In genomic region chr4:2285665-2286381, GRCh38 we compare ENCODE assay signal across 15 cellular contexts. TPM values are rescaled to one million over a fixed set of nuclear protein-coding genes. Genes with fewer than 3 reads are reported as not detected.
DNase-seq lines count a peak whose midpoint lies in the region; ATAC-seq and TF ChIP-seq lines count a peak whose summit lies in the region.
"Had no signal": no experiment of that assay in that cellular context is flagged by ENCODE, and none has a peak within 500 bp of the region (broad histone marks: within the 10 kb centered on the region; RNA-seq: fewer than 3 reads in every experiment).

No MANE protein-coding gene starts in this region.

- no peak overlapping the region for H4K5ac ChIP-seq in IMR-90 (ENCODE audit: low read depth, low read length)

- CTCF ChIA-PET in CD4-positive, alpha-beta T cell (lab: Charles Lee): interaction anchor here (1.4 kb wide), 1 partner anchor 127 kb away, joined by 5 read pairs; no protein-coding TSS in a partner anchor
- CTCF ChIA-PET in IMR-90 (lab: Yijun Ruan, JAX): no interaction called here

- POLR2A ChIA-PET in CD4-positive, alpha-beta T cell (lab: Charles Lee): interaction anchor here (1.8 kb wide), 1 partner anchor 24 kb away, joined by 8 read pairs; the partner anchor contains the start of gene MXD4
- POLR2A ChIA-PET in IMR-90 (lab: Charles Lee; ENCODE audit: unreplicated experiment): no interaction called here

- H3K27ac ChIP-seq in CD4-positive, alpha-beta T cell (ENCODE audit: low read depth, low read length): no peak overlapping the region
- H3K27ac ChIP-seq in IMR-90 (ENCODE audit: insufficient read depth, low read length) (no peak overlapping the region), neuronal stem cell (replicated peaks; ENCODE audit: low read length) (no peak overlapping the region)
- H3K27ac ChIP-seq: gastrocnemius medialis, ovary, SK-N-MC had no signal

- no peak for TF ChIP-seq CTCF in CD4-positive, alpha-beta T cell (IDR thresholded peaks at IDR 0.05)
- TF ChIP-seq CTCF in IMR-90 (conservative IDR thresholded peaks at IDR 0.05; ENCODE audit: low read depth, low read length) (no peak), glutamatergic neuron (IDR thresholded peaks at IDR 0.05; ENCODE audit: partially characterized antibody, unreplicated experiment) (no peak)

- H3K18ac ChIP-seq in IMR-90 (ENCODE audit: low read depth, low read length) (no peak overlapping the region), neuronal stem cell (ENCODE audit: low read length) (peak overlapping the region; percentile 84)

- H2BK15ac ChIP-seq in IMR-90 (ENCODE audit: low read depth, low read length): no peak overlapping the region
- H2BK15ac ChIP-seq in neuronal stem cell (ENCODE audit: low read length): no peak overlapping the region

- no peak for TF ChIP-seq POLR2A in IMR-90 (IDR thresholded peaks at IDR 0.05; ENCODE audit: low read depth, low read length)

- H2AFZ ChIP-seq in IMR-90 (replicated peaks; ENCODE audit: low read length, poor library complexity) (peak overlapping the region; percentile 83), neuronal stem cell (ENCODE audit: low read length) (no peak overlapping the region)

- peaks cover 2% of the 10 kb centered on the region; the same call in 1 of the 2 replicates for H3K4me1 ChIP-seq in IMR-90 (ENCODE audit: control insufficient read depth, insufficient read depth, low read length)
- H3K4me1 ChIP-seq in neuronal stem cell (ENCODE audit: control insufficient read depth in 2 of 2, insufficient read depth in 1 of 2, low read depth in 1 of 2, low read length in 2 of 2): peaks cover 0 to 22% of the 10 kb centered on the region in 2 donors
- H3K4me1 ChIP-seq in HAP-1: no peaks in the 10 kb centered on the region
- H3K4me1 ChIP-seq: gastrocnemius medialis had no signal

- peak overlapping the region; percentile 59 for H3K4ac ChIP-seq in IMR-90 (ENCODE audit: low read depth, low read length)
- H3K4ac ChIP-seq in neuronal stem cell (ENCODE audit: low read length): no peak overlapping the region

- H3K23ac ChIP-seq in IMR-90 (ENCODE audit: low read depth, low read length): no peak overlapping the region
- peak overlapping the region; percentile 6 for H3K23ac ChIP-seq in neuronal stem cell (ENCODE audit: low read depth, low read length, poor library complexity)

- BruUV-seq in IMR-90 (replicated peaks; lab: Mats Ljungman, UMichigan): no TSS peak

- H4K91ac ChIP-seq in IMR-90 (ENCODE audit: insufficient read depth, low read depth, low read length): no peak overlapping the region
- H4K91ac ChIP-seq in neuronal stem cell (ENCODE audit: low read depth, low read length, poor library complexity): no peak overlapping the region

- no peaks in the 10 kb centered on the region for H3K27me3 ChIP-seq in CD4-positive, alpha-beta T cell (ENCODE audit: control insufficient read depth, insufficient read depth, low read length)
- 0 out of 2 replicates have a peak, but pooled peaks cover 2% of the 10 kb centered on the region for H3K27me3 ChIP-seq in IMR-90 (ENCODE audit: control insufficient read depth, insufficient read depth, low read length)
- peaks cover 0 to 24% (median 0%) of the 10 kb centered on the region in 3 experiments for H3K27me3 ChIP-seq in neuronal stem cell (ENCODE audit: control insufficient read depth in 3 of 3, insufficient read depth in 3 of 3, low read depth in 1 of 3, low read length in 3 of 3)
- H3K27me3 ChIP-seq in HAP-1 (ENCODE audit: low read depth): no peaks in the 10 kb centered on the region
- H3K27me3 ChIP-seq: gastrocnemius medialis, ovary had no signal

- dilution Hi-C loops in IMR-90 (cut with HindIII; ENCODE audit: low sequenced_read_pairs, unreplicated experiment): no loop called here

- 0 out of 2 replicates have a peak overlapping the region, but pooled peaks have one; percentile 37 for H3K14ac ChIP-seq in IMR-90 (replicated peaks; ENCODE audit: low read depth, low read length)
- peak overlapping the region; percentile 75 for H3K14ac ChIP-seq in neuronal stem cell (ENCODE audit: low read length)

- no peak overlapping the region for H3K9ac ChIP-seq in IMR-90 (ENCODE audit: low read depth, low read length)
- H3K9ac ChIP-seq in neuronal stem cell (ENCODE audit: low read depth, low read length, poor library complexity): peak overlapping the region; percentile 55

- no peak for ATAC-seq in CD4-positive, alpha-beta T cell (ENCODE audit: poor library complexity)
- ATAC-seq in IMR-90 (ENCODE audit: low read depth): no peak
- ATAC-seq in activated T-helper 17 cell treated with anti-CD3 and anti-CD28 coated beads, Interleukin-2, amount 50 U/mL, for 72 hours (replicated peaks): no peak
- ATAC-seq in GM19397 (IDR thresholded peaks at IDR 0.05; ENCODE audit: unreplicated experiment): no peak
- ATAC-seq: activated naive CD8-positive, alpha-beta T cell treated with anti-CD3 and anti-CD28 coated beads, Interleukin-2, amount 50 U/mL, for 24 hours; gastrocnemius medialis had no signal

- no peak overlapping the region for H3K4me3 Mint-ChIP-seq in CD4-positive, alpha-beta T cell
- H3K4me3 Mint-ChIP-seq in glutamatergic neuron (ENCODE audit: unreplicated experiment): no peak overlapping the region
- H3K4me3 Mint-ChIP-seq in activated T-helper 17 cell treated with anti-CD3 and anti-CD28 coated beads, Interleukin-2, amount 50 U/mL, for 72 hours: no peak overlapping the region
- H3K4me3 Mint-ChIP-seq: activated naive CD8-positive, alpha-beta T cell treated with anti-CD3 and anti-CD28 coated beads, Interleukin-2, amount 50 U/mL, for 24 hours; CD4-positive, CD25-positive, alpha-beta regulatory T cell; mesothelial cell of epicardium had no signal

- no peak overlapping the region for H2BK5ac ChIP-seq in IMR-90 (ENCODE audit: low read depth, low read length, poor library complexity, severe bottlenecking)
- H2BK5ac ChIP-seq in neuronal stem cell (ENCODE audit: low read length): peak overlapping the region; percentile 21

- H2BK12ac ChIP-seq in neuronal stem cell (ENCODE audit: low read length): peak overlapping the region; percentile 43

- H3K4me3 ChIP-seq in IMR-90 (ENCODE audit: insufficient read depth, low read depth, low read length) (no peak overlapping the region), neuronal stem cell (ENCODE audit: low read length in 2 of 2) (no peak overlapping the region), HAP-1 (no peak overlapping the region)
- H3K4me3 ChIP-seq: gastrocnemius medialis, ovary, SK-N-MC had no signal

- no peaks in the 10 kb centered on the region for H4K20me1 ChIP-seq in IMR-90 (ENCODE audit: insufficient read depth, low read length)

- H2BK120ac ChIP-seq in IMR-90 (ENCODE audit: low read depth, low read length) (peak overlapping the region; percentile 75; the same call in 1 of the 2 replicates), neuronal stem cell (ENCODE audit: low read depth, low read length) (no peak overlapping the region)

- H2BK20ac ChIP-seq in IMR-90 (ENCODE audit: low read depth, low read length): no peak overlapping the region

- TF ChIP-seq RAD21 in IMR-90 (IDR thresholded peaks at IDR 0.05; ENCODE audit: low read length): no peak

- H3K27ac Mint-ChIP-seq in CD4-positive, alpha-beta T cell: peak overlapping the region; percentile 95
- H3K27ac Mint-ChIP-seq in glutamatergic neuron (ENCODE audit: unreplicated experiment): no peak overlapping the region
- no peak overlapping the region for H3K27ac Mint-ChIP-seq in activated T-helper 17 cell treated with anti-CD3 and anti-CD28 coated beads, Interleukin-2, amount 50 U/mL, for 72 hours
- H3K27ac Mint-ChIP-seq: activated naive CD8-positive, alpha-beta T cell treated with anti-CD3 and anti-CD28 coated beads, Interleukin-2, amount 50 U/mL, for 24 hours; mesothelial cell of epicardium had no signal

- DNase-seq in CD4-positive, alpha-beta T cell: peak in 1 of 10 experiments; percentile 2
- DNase-seq in IMR-90 (no peak), glutamatergic neuron (peak; percentile 58), neuronal stem cell (ENCODE audit: low spot score) (no peak), HAP-1 (ENCODE audit: low spot score in 2 of 2) (no peak), kidney glomerular epithelial cell (lab: John Stamatoyannopoulos, UW) (no peak)
- DNase-seq: activated naive CD8-positive, alpha-beta T cell treated with anti-CD3 and anti-CD28 coated beads, Interleukin-2, amount 50 U/mL, for 24 hours; CD4-positive, CD25-positive, alpha-beta regulatory T cell; gastrocnemius medialis; KG1 had no signal

- in situ Hi-C loops in IMR-90 (cut with MboI; ENCODE audit: low sequenced_read_pairs) (no loop called here), HAP-1 (cut with MboI; ENCODE audit: low sequenced_read_pairs) (no loop called here)

- H2AK5ac ChIP-seq in IMR-90 (ENCODE audit: low read depth, low read length) (no peak overlapping the region), neuronal stem cell (ENCODE audit: low read depth, low read length) (no peak overlapping the region)

- peaks cover 2% of the 10 kb centered on the region for H3K36me3 Mint-ChIP-seq in CD4-positive, alpha-beta T cell (ENCODE audit: low read depth)
- no peaks in the 10 kb centered on the region for H3K36me3 Mint-ChIP-seq in glutamatergic neuron (ENCODE audit: unreplicated experiment)
- no peaks in the 10 kb centered on the region for H3K36me3 Mint-ChIP-seq in activated T-helper 17 cell treated with anti-CD3 and anti-CD28 coated beads, Interleukin-2, amount 50 U/mL, for 72 hours (ENCODE audit: low read depth)
- H3K36me3 Mint-ChIP-seq: mesothelial cell of epicardium had no signal

- H2AK9ac ChIP-seq in IMR-90 (replicated peaks; ENCODE audit: low read depth, low read length, poor library complexity): peak overlapping the region; percentile 84

- no peak overlapping the region for H3K4me2 ChIP-seq in IMR-90 (ENCODE audit: low read depth, low read length)
- H3K4me2 ChIP-seq in neuronal stem cell (ENCODE audit: insufficient read depth, low read length, poor library complexity, severe bottlenecking): no peak overlapping the region

- H3K4me1 Mint-ChIP-seq in CD4-positive, alpha-beta T cell (ENCODE audit: low read depth): peaks cover 39% of the 10 kb centered on the region
- H3K4me1 Mint-ChIP-seq in glutamatergic neuron (ENCODE audit: low read depth, unreplicated experiment): peaks cover 12% of the 10 kb centered on the region
- peaks cover 31% of the 10 kb centered on the region for H3K4me1 Mint-ChIP-seq in activated T-helper 17 cell treated with anti-CD3 and anti-CD28 coated beads, Interleukin-2, amount 50 U/mL, for 72 hours

- 71% methylated on average over 7 of the region's 26 CpGs; no CpG with 5 or more reads in 1 of the 2 experiments for WGBS in IMR-90 (ENCODE audit: extremely low coverage in 2 of 2, insufficient read length in 1 of 2), 2 experiments
- no CpG with 5 or more reads among the region's 26 CpGs for WGBS in neuronal stem cell (ENCODE audit: extremely low coverage in 2 of 2, insufficient read length in 2 of 2, insufficient replicate concordance in 1 of 2), 2 donors

- H3K36me3 ChIP-seq in IMR-90 (ENCODE audit: control insufficient read depth, insufficient read depth, low read length) (no peaks in the 10 kb centered on the region), neuronal stem cell (replicated peaks in 1 of 2; ENCODE audit: control insufficient read depth in 2 of 2, insufficient read depth in 2 of 2, low read length in 2 of 2) (no peaks in the 10 kb centered on the region), HAP-1 (replicated peaks) (no peaks in the 10 kb centered on the region)
- H3K36me3 ChIP-seq: gastrocnemius medialis, ovary had no signal

- intact Hi-C loops in CD4-positive, alpha-beta T cell (cut with DNase I, micrococcal nuclease): no loop called here
- intact Hi-C loops in IMR-90 (cut with micrococcal nuclease): no loop called here

- H3K56ac ChIP-seq in IMR-90 (ENCODE audit: extremely low read depth, insufficient read depth, low read length): no peak overlapping the region

- no peaks in the 10 kb centered on the region for H3K9me3 ChIP-seq in CD4-positive, alpha-beta T cell (ENCODE audit: control insufficient read depth, low read length)
- H3K9me3 ChIP-seq in IMR-90 (ENCODE audit: control insufficient read depth, insufficient read depth, low read length) (no peaks in the 10 kb centered on the region), neuronal stem cell (replicated peaks in 1 of 2; ENCODE audit: control insufficient read depth in 2 of 2, insufficient read depth in 1 of 2, low read depth in 1 of 2, low read length in 2 of 2) (no peaks in the 10 kb centered on the region), HAP-1 (no peaks in the 10 kb centered on the region)
- H3K9me3 ChIP-seq: gastrocnemius medialis, ovary had no signal

- H3K79me1 ChIP-seq in IMR-90 (ENCODE audit: low read depth in 1 of 2, low read length in 2 of 2) (no peaks in the 10 kb centered on the region), neuronal stem cell (ENCODE audit: low read depth, low read length) (peaks cover 2% of the 10 kb centered on the region)

- H4K8ac ChIP-seq in IMR-90 (ENCODE audit: low read depth in 2 of 2, low read length in 2 of 2): 0 out of 4 replicates have a peak overlapping the region, but pooled peaks of 1 of the 2 experiments have one; percentile 35
- no peak overlapping the region for H4K8ac ChIP-seq in neuronal stem cell (ENCODE audit: low read depth, low read length)

- H3K9me3 Mint-ChIP-seq in CD4-positive, alpha-beta T cell: no peaks in the 10 kb centered on the region
- peaks cover 2% of the 10 kb centered on the region for H3K9me3 Mint-ChIP-seq in glutamatergic neuron (ENCODE audit: unreplicated experiment)
- H3K9me3 Mint-ChIP-seq in activated T-helper 17 cell treated with anti-CD3 and anti-CD28 coated beads, Interleukin-2, amount 50 U/mL, for 72 hours: no peaks in the 10 kb centered on the region
- H3K9me3 Mint-ChIP-seq: activated naive CD8-positive, alpha-beta T cell treated with anti-CD3 and anti-CD28 coated beads, Interleukin-2, amount 50 U/mL, for 24 hours; CD4-positive, CD25-positive, alpha-beta regulatory T cell; mesothelial cell of epicardium had no signal

- H3K9me1 ChIP-seq in IMR-90 (ENCODE audit: insufficient read depth, low read length): 0 out of 2 replicates have a peak, but pooled peaks cover 3% of the 10 kb centered on the region

- no peaks in the 10 kb centered on the region for H3K27me3 Mint-ChIP-seq in CD4-positive, alpha-beta T cell
- peaks cover 3% of the 10 kb centered on the region for H3K27me3 Mint-ChIP-seq in glutamatergic neuron (ENCODE audit: unreplicated experiment)
- no peaks in the 10 kb centered on the region for H3K27me3 Mint-ChIP-seq in activated T-helper 17 cell treated with anti-CD3 and anti-CD28 coated beads, Interleukin-2, amount 50 U/mL, for 72 hours
- H3K27me3 Mint-ChIP-seq: activated naive CD8-positive, alpha-beta T cell treated with anti-CD3 and anti-CD28 coated beads, Interleukin-2, amount 50 U/mL, for 24 hours had no signal

RNA-seq across cellular contexts. Expression of gene MXD4, which starts 23.9 kb away (rescaled TPM):
- 100 to 1,000 TPM; 140 to 147 TPM for total RNA-seq in CD4-positive, alpha-beta T cell
- total RNA-seq in IMR-90 (2012; rRNA removed) (22.8 and 25.6 TPM in 2 replicates), glutamatergic neuron (ENCODE audit: unreplicated experiment) (143 TPM)
- 54.4 and 63.6 TPM in 2 replicates for polyA plus RNA-seq in IMR-90 (2012; rRNA removed)
- polyA plus RNA-seq in IMR-90 (2012; cell fraction: cytosol; rRNA removed): 57.4 and 87.5 TPM in 2 replicates
- 81.6 and 159 TPM in 2 replicates for polyA plus RNA-seq in IMR-90 (2012; cell fraction: nucleus; rRNA removed; ENCODE audit: low replicate concordance)
- 45.6 TPM for polyA plus RNA-seq in neuronal stem cell (2013, experiment 1 of 2)
- polyA plus RNA-seq in neuronal stem cell (2013, experiment 2 of 2): 47.1 TPM
- 1 to 10 TPM; 6.1 to 7.7 TPM for total RNA-seq in activated T-helper 17 cell treated with anti-CD3 and anti-CD28 coated beads, Interleukin-2, amount 50 U/mL, for 72 hours

RNA-seq across cellular contexts. Expression of gene HAUS3, which starts 43.9 kb away (rescaled TPM):
- total RNA-seq in CD4-positive, alpha-beta T cell: 100 to 1,000 TPM; 143 to 148 TPM
- 4.3 and 6.9 TPM in 2 replicates for total RNA-seq in IMR-90 (2012; rRNA removed)
- 3.6 and 4.8 TPM in 2 replicates for polyA plus RNA-seq in IMR-90 (2012; rRNA removed)
- polyA plus RNA-seq in IMR-90 (2012; cell fraction: cytosol; rRNA removed): 3.0 and 5.8 TPM in 2 replicates
- polyA plus RNA-seq in IMR-90 (2012; cell fraction: nucleus; rRNA removed; ENCODE audit: low replicate concordance): 9.9 and 13.2 TPM in 2 replicates
- 15.6 TPM for total RNA-seq in glutamatergic neuron (ENCODE audit: unreplicated experiment)
- 11.4 TPM for polyA plus RNA-seq in neuronal stem cell (2013, experiment 1 of 2)
- 12.2 TPM for polyA plus RNA-seq in neuronal stem cell (2013, experiment 2 of 2)
- 10 to 100 TPM; 27.1 to 28.0 TPM for total RNA-seq in activated T-helper 17 cell treated with anti-CD3 and anti-CD28 coated beads, Interleukin-2, amount 50 U/mL, for 72 hours

RNA-seq across cellular contexts. Expression of gene POLN, which starts 43.9 kb away (rescaled TPM):
- 1 to 10 TPM; 2.1 to 2.3 TPM for total RNA-seq in CD4-positive, alpha-beta T cell
- total RNA-seq in IMR-90 (2012; rRNA removed) (0.72 and 1.1 TPM in 2 replicates), glutamatergic neuron (ENCODE audit: unreplicated experiment) (6.8 TPM)
- polyA plus RNA-seq in IMR-90 (2012; rRNA removed): 0.63 and 0.82 TPM in 2 replicates
- polyA plus RNA-seq in IMR-90 (2012; cell fraction: cytosol; rRNA removed): 0.03 and 0.63 TPM in 2 replicates
- polyA plus RNA-seq in IMR-90 (2012; cell fraction: nucleus; rRNA removed; ENCODE audit: low replicate concordance): 3.3 and 5.4 TPM in 2 replicates
- 0.77 TPM for polyA plus RNA-seq in neuronal stem cell (2013, experiment 1 of 2)
- polyA plus RNA-seq in neuronal stem cell (2013, experiment 2 of 2): 0.54 TPM
- total RNA-seq in activated T-helper 17 cell treated with anti-CD3 and anti-CD28 coated beads, Interleukin-2, amount 50 U/mL, for 72 hours: 1 to 10 TPM; 7.8 to 8.0 TPM
